ENCODE assay signal across 39 cellular contexts in the genomic region with DNA sequence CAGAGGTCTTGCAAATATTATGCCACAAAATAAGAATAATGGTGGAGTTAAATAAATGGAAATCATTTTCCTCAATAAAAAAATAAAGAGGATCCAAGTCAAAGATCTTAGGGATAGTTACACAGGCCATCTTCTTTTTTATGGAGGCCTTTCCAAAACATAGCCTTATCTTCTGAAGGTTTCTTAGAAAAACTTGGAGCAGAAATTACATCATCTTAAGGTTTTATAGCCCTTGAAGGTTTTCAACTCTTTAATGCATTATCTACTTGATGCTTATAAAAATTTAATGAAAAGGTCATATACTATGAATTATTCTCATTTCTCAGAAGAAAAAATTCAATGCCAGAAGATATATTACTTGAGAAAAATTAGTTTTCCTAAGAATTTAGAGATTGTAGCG.
"Had no signal": no experiment of that assay in that cellular context is flagged by ENCODE, and none has a peak within 500 bp of the region (broad histone marks: within the 10 kb centered on the region; RNA-seq: fewer than 3 reads in every experiment).

No MANE protein-coding gene starts in this region.

- H3K36me3 ChIP-seq: adrenal gland, ascending aorta, brain microvascular endothelial cell, breast epithelium, cardiac muscle cell had no signal

- H3K4me3 ChIP-seq: adrenal gland, ascending aorta, body of pancreas, breast epithelium, cardiac muscle cell had no signal

- FAIRE-seq: astrocyte, bronchial epithelial cell, colon had no signal

- H3K27ac ChIP-seq: adrenal gland, ascending aorta, body of pancreas, brain microvascular endothelial cell, breast epithelium, cardiac muscle cell had no signal

- H3K27ac Mint-ChIP-seq: activated naive CD4-positive, alpha-beta T cell treated with anti-CD3 and anti-CD28 coated beads for 36 hours; activated naive CD4-positive, alpha-beta T cell treated with anti-CD3 and anti-CD28 coated beads, Interleukin-2, amount 10 ng/mL, durations not matched to agents 7 days and 5 days; activated naive CD4-positive, alpha-beta T cell treated with anti-CD3 and anti-CD28 coated beads, Interleukin-2, amount 50 U/mL, for 24 hours; activated naive CD4-positive, alpha-beta T cell treated with anti-CD3 and anti-CD28 coated beads, Interleukin-2, amount 50 U/mL, for 72 hours; activated naive CD8-positive, alpha-beta T cell; activated naive CD8-positive, alpha-beta T cell treated with anti-CD3 and anti-CD28 coated beads for 36 hours; activated naive CD8-positive, alpha-beta T cell treated with anti-CD3 and anti-CD28 coated beads, Interleukin-2, amount 10 ng/mL, durations not matched to agents 7 days and 5 days; activated naive CD8-positive, alpha-beta T cell treated with anti-CD3 and anti-CD28 coated beads, Interleukin-2, amount 50 U/mL, for 24 hours; activated T-cell treated with anti-CD3 and anti-CD28 coated beads, Interleukin-2, amount 50 U/mL, for 24 hours; activated T-cell treated with anti-CD3 and anti-CD28 coated beads, Interleukin-2, amount 50 U/mL, for 72 hours; activated T-helper 1 cell treated with anti-CD3 and anti-CD28 coated beads, Interleukin-12 subunit alpha, Interleukin-12 subunit beta, Interleukin-2, Interleukin-4 antibody, amounts not matched to agents 30 ng/mL and 10 ng/mL and 1 ng/mL, durations not matched to agents 14 hours and 24 hours and 36 hours; activated T-helper 17 cell treated with anti-CD3 and anti-CD28 coated beads, Interleukin-2, amount 50 U/mL, for 72 hours; activated T-helper 2 cell treated with anti-CD3 and anti-CD28 coated beads, Interferon-gamma antibody, Interleukin-2, Interleukin-4, amounts not matched to agents 10 μg/mL and 5 μg/mL and 100 μg/mL, durations not matched to agents 14 hours and 24 hours and 36 hours had no signal

- DNase-seq: activated effector memory CD4-positive, alpha-beta T cell treated with anti-CD3 and anti-CD28 coated beads, Interleukin-2, amount 50 U/mL, for 16 hours; activated effector memory CD4-positive, alpha-beta T cell treated with Interleukin-2 at 50 U/mL for 16 hours; activated gamma-delta T cell; activated gamma-delta T cell treated with Interleukin-2 at 50 U/mL for 16 hours; activated naive CD4-positive, alpha-beta T cell; activated naive CD4-positive, alpha-beta T cell treated with anti-CD3 and anti-CD28 coated beads for 36 hours; activated naive CD4-positive, alpha-beta T cell treated with anti-CD3 and anti-CD28 coated beads, Interleukin-2, amount 10 ng/mL, durations not matched to agents 7 days and 5 days; activated naive CD4-positive, alpha-beta T cell treated with anti-CD3 and anti-CD28 coated beads, Interleukin-2, amount 50 U/mL, for 16 hours; activated naive CD4-positive, alpha-beta T cell treated with Interleukin-2 at 50 U/mL for 16 hours; activated naive CD8-positive, alpha-beta T cell treated with anti-CD3 and anti-CD28 coated beads for 36 hours; activated naive CD8-positive, alpha-beta T cell treated with anti-CD3 and anti-CD28 coated beads, Interleukin-2, amount 10 ng/mL, durations not matched to agents 7 days and 5 days; activated naive CD8-positive, alpha-beta T cell treated with anti-CD3 and anti-CD28 coated beads, Interleukin-2, amount 50 U/mL, for 24 hours; activated T-cell treated with anti-CD3 and anti-CD28 coated beads, Interleukin-2, amount 50 U/mL, for 24 hours; activated T-cell treated with anti-CD3 and anti-CD28 coated beads, Interleukin-2, amount 50 U/mL, for 4 hours; activated T-cell treated with anti-CD3 and anti-CD28 coated beads, Interleukin-2, amount 50 U/mL, for 48 hours; activated T-cell treated with anti-CD3 and anti-CD28 coated beads, Interleukin-2, amount 50 U/mL, for 72 hours; adrenal gland; amniotic stem cell; amygdala; anterior cingulate cortex; aorta; body of pancreas; brain microvascular endothelial cell; central memory CD4-positive, alpha-beta T cell; cerebellar nuclear complex had no signal

- H3K4me1 ChIP-seq: ascending aorta, body of pancreas, breast epithelium had no signal

- H3K27me3 ChIP-seq: adrenal gland, ascending aorta, body of pancreas, brain microvascular endothelial cell, breast epithelium, cardiac muscle cell had no signal

- H3K36me3 Mint-ChIP-seq: activated naive CD4-positive, alpha-beta T cell treated with anti-CD3 and anti-CD28 coated beads, Interleukin-2, amount 10 ng/mL, durations not matched to agents 7 days and 5 days; activated naive CD4-positive, alpha-beta T cell treated with anti-CD3 and anti-CD28 coated beads, Interleukin-2, amount 50 U/mL, for 24 hours; activated naive CD4-positive, alpha-beta T cell treated with anti-CD3 and anti-CD28 coated beads, Interleukin-2, amount 50 U/mL, for 72 hours; activated naive CD8-positive, alpha-beta T cell treated with anti-CD3 and anti-CD28 coated beads, Interleukin-2, amount 10 ng/mL, durations not matched to agents 7 days and 5 days had no signal

- H3K9me3 Mint-ChIP-seq: activated naive CD4-positive, alpha-beta T cell treated with anti-CD3 and anti-CD28 coated beads for 36 hours; activated naive CD4-positive, alpha-beta T cell treated with anti-CD3 and anti-CD28 coated beads, Interleukin-2, amount 10 ng/mL, durations not matched to agents 7 days and 5 days; activated naive CD4-positive, alpha-beta T cell treated with anti-CD3 and anti-CD28 coated beads, Interleukin-2, amount 50 U/mL, for 24 hours; activated naive CD4-positive, alpha-beta T cell treated with anti-CD3 and anti-CD28 coated beads, Interleukin-2, amount 50 U/mL, for 72 hours; activated naive CD8-positive, alpha-beta T cell treated with anti-CD3 and anti-CD28 coated beads for 36 hours; activated T-cell treated with anti-CD3 and anti-CD28 coated beads, Interleukin-2, amount 50 U/mL, for 24 hours; activated T-cell treated with anti-CD3 and anti-CD28 coated beads, Interleukin-2, amount 50 U/mL, for 4 hours; activated T-cell treated with anti-CD3 and anti-CD28 coated beads, Interleukin-2, amount 50 U/mL, for 72 hours; activated T-helper 1 cell treated with anti-CD3 and anti-CD28 coated beads, Interleukin-12 subunit alpha, Interleukin-12 subunit beta, Interleukin-2, Interleukin-4 antibody, amounts not matched to agents 30 ng/mL and 10 ng/mL and 1 ng/mL, durations not matched to agents 14 hours and 24 hours and 36 hours; activated T-helper 17 cell treated with anti-CD3 and anti-CD28 coated beads, Interleukin-2, amount 50 U/mL, for 72 hours; activated T-helper 2 cell treated with anti-CD3 and anti-CD28 coated beads, Interferon-gamma antibody, Interleukin-2, Interleukin-4, amounts not matched to agents 10 μg/mL and 5 μg/mL and 100 μg/mL, durations not matched to agents 14 hours and 24 hours and 36 hours; central memory CD8-positive, alpha-beta T cell had no signal

- H3K4me3 Mint-ChIP-seq: activated naive CD4-positive, alpha-beta T cell treated with anti-CD3 and anti-CD28 coated beads for 36 hours; activated naive CD4-positive, alpha-beta T cell treated with anti-CD3 and anti-CD28 coated beads, Interleukin-2, amount 10 ng/mL, durations not matched to agents 7 days and 5 days; activated naive CD4-positive, alpha-beta T cell treated with anti-CD3 and anti-CD28 coated beads, Interleukin-2, amount 50 U/mL, for 24 hours; activated naive CD8-positive, alpha-beta T cell; activated naive CD8-positive, alpha-beta T cell treated with anti-CD3 and anti-CD28 coated beads for 36 hours; activated naive CD8-positive, alpha-beta T cell treated with anti-CD3 and anti-CD28 coated beads, Interleukin-2, amount 10 ng/mL, durations not matched to agents 7 days and 5 days; activated naive CD8-positive, alpha-beta T cell treated with anti-CD3 and anti-CD28 coated beads, Interleukin-2, amount 50 U/mL, for 24 hours; activated T-cell treated with anti-CD3 and anti-CD28 coated beads, Interleukin-2, amount 50 U/mL, for 24 hours; activated T-cell treated with anti-CD3 and anti-CD28 coated beads, Interleukin-2, amount 50 U/mL, for 4 hours; activated T-cell treated with anti-CD3 and anti-CD28 coated beads, Interleukin-2, amount 50 U/mL, for 72 hours; activated T-helper 1 cell treated with anti-CD3 and anti-CD28 coated beads, Interleukin-12 subunit alpha, Interleukin-12 subunit beta, Interleukin-2, Interleukin-4 antibody, amounts not matched to agents 30 ng/mL and 10 ng/mL and 1 ng/mL, durations not matched to agents 14 hours and 24 hours and 36 hours; activated T-helper 17 cell treated with anti-CD3 and anti-CD28 coated beads, Interleukin-2, amount 50 U/mL, for 72 hours; brain; central memory CD8-positive, alpha-beta T cell had no signal

- ATAC-seq: activated naive CD4-positive, alpha-beta T cell treated with anti-CD3 and anti-CD28 coated beads, Interleukin-2, amount 50 U/mL, for 72 hours; activated naive CD8-positive, alpha-beta T cell treated with anti-CD3 and anti-CD28 coated beads, Interleukin-2, amount 50 U/mL, for 24 hours; activated T-cell treated with anti-CD3 and anti-CD28 coated beads, Interleukin-2, amount 50 U/mL, for 4 hours; activated T-cell treated with anti-CD3 and anti-CD28 coated beads, Interleukin-2, amount 50 U/mL, for 72 hours; activated T-helper 17 cell treated with anti-CD3 and anti-CD28 coated beads, Interleukin-2, amount 50 U/mL, for 72 hours; body of pancreas had no signal

- H3K4me1 Mint-ChIP-seq: activated naive CD4-positive, alpha-beta T cell treated with anti-CD3 and anti-CD28 coated beads, Interleukin-2, amount 10 ng/mL, durations not matched to agents 7 days and 5 days; activated naive CD4-positive, alpha-beta T cell treated with anti-CD3 and anti-CD28 coated beads, Interleukin-2, amount 50 U/mL, for 24 hours; activated naive CD8-positive, alpha-beta T cell treated with anti-CD3 and anti-CD28 coated beads for 36 hours; activated naive CD8-positive, alpha-beta T cell treated with anti-CD3 and anti-CD28 coated beads, Interleukin-2, amount 10 ng/mL, durations not matched to agents 7 days and 5 days; activated naive CD8-positive, alpha-beta T cell treated with anti-CD3 and anti-CD28 coated beads, Interleukin-2, amount 50 U/mL, for 24 hours; activated T-helper 17 cell treated with anti-CD3 and anti-CD28 coated beads, Interleukin-2, amount 50 U/mL, for 72 hours; central memory CD8-positive, alpha-beta T cell had no signal

- H3K9me3 ChIP-seq: adrenal gland, ascending aorta, body of pancreas, breast epithelium had no signal

- H3K27me3 Mint-ChIP-seq: activated naive CD4-positive, alpha-beta T cell treated with anti-CD3 and anti-CD28 coated beads, Interleukin-2, amount 50 U/mL, for 24 hours; activated naive CD8-positive, alpha-beta T cell; activated naive CD8-positive, alpha-beta T cell treated with anti-CD3 and anti-CD28 coated beads for 36 hours; activated naive CD8-positive, alpha-beta T cell treated with anti-CD3 and anti-CD28 coated beads, Interleukin-2, amount 10 ng/mL, durations not matched to agents 7 days and 5 days; activated naive CD8-positive, alpha-beta T cell treated with anti-CD3 and anti-CD28 coated beads, Interleukin-2, amount 50 U/mL, for 24 hours; brain had no signal
